7 cellular contexts compared by ENCODE assay signal in genomic region chr19:17248011-17248776, GRCh38. TPM values are rescaled to one million over a fixed set of nuclear protein-coding genes. Genes with fewer than 3 reads are reported as not detected.
DNase-seq lines count a peak whose midpoint lies in the region; ATAC-seq and TF ChIP-seq lines count a peak whose summit lies in the region.
"Had no signal": no experiment of that assay in that cellular context is flagged by ENCODE, and none has a peak within 500 bp of the region (broad histone marks: within the 10 kb centered on the region; RNA-seq: fewer than 3 reads in every experiment).

No MANE protein-coding gene starts in this region.

- peak overlapping the region; percentile 97 for H4K91ac ChIP-seq in mesenchymal stem cell (ENCODE audit: low read length)

- peak overlapping the region in 1 of 2 experiments; percentile 30 for H3K23ac ChIP-seq in mesenchymal stem cell (ENCODE audit: low read length in 2 of 2)

- H3K9me3 ChIP-seq in Peyer's patch (no peaks in the 10 kb centered on the region), mesenchymal stem cell (ENCODE audit: control insufficient read depth, low read length) (no peaks in the 10 kb centered on the region), gastroesophageal sphincter (no peaks in the 10 kb centered on the region)

- H3K27ac ChIP-seq in Peyer's patch (peak overlapping the region in 3 of 4 donors; percentile 67 to 88 (median 79)), mesenchymal stem cell (ENCODE audit: low read length, poor library complexity, severe bottlenecking) (no peak overlapping the region), gastroesophageal sphincter (no peak overlapping the region)

- H3K4me1 ChIP-seq in Peyer's patch: peaks cover 7 to 34% (median 13%) of the 10 kb centered on the region in 4 donors
- H3K4me1 ChIP-seq in mesenchymal stem cell (ENCODE audit: control insufficient read depth, insufficient read depth, low read depth, low read length): peaks cover 35% of the 10 kb centered on the region
- peaks cover 0 to 40% (median 10%) of the 10 kb centered on the region in 3 donors for H3K4me1 ChIP-seq in gastroesophageal sphincter

- peak overlapping the region; percentile 91 for H2BK120ac ChIP-seq in mesenchymal stem cell (ENCODE audit: low read depth, low read length)

- H3K9ac ChIP-seq in mesenchymal stem cell (ENCODE audit: low read length): no peak overlapping the region

- H2BK5ac ChIP-seq in mesenchymal stem cell (ENCODE audit: low read depth, low read length, poor library complexity, severe bottlenecking): peak overlapping the region; percentile 35

- ATAC-seq in gastroesophageal sphincter: no peak
- ATAC-seq: activated naive CD8-positive, alpha-beta T cell treated with anti-CD3 and anti-CD28 coated beads, Interleukin-2, amount 50 U/mL, for 24 hours had no signal

- peak overlapping the region in 1 of 2 experiments; percentile 77 for H3K14ac ChIP-seq in mesenchymal stem cell (ENCODE audit: low read length in 2 of 2)

- no peak overlapping the region for H3K4me2 ChIP-seq in mesenchymal stem cell (ENCODE audit: low read length, poor library complexity, severe bottlenecking)

- peaks cover 2% of the 10 kb centered on the region; the same call in 1 of the 2 replicates for H3K36me3 ChIP-seq in H7 (replicated peaks; ENCODE audit: control insufficient read depth, insufficient read depth, low read length)
- no peaks in the 10 kb centered on the region for H3K36me3 ChIP-seq in Peyer's patch
- H3K36me3 ChIP-seq in mesenchymal stem cell (ENCODE audit: control insufficient read depth in 1 of 2, insufficient read depth in 2 of 2, low read depth in 1 of 2, low read length in 2 of 2): no peaks in the 10 kb centered on the region
- H3K36me3 ChIP-seq in gastroesophageal sphincter: no peaks in the 10 kb centered on the region

- H2BK12ac ChIP-seq in mesenchymal stem cell (ENCODE audit: low read length in 2 of 2): peak overlapping the region; percentile 69 to 100

- no peaks in the 10 kb centered on the region for H3K27me3 ChIP-seq in H7 (ENCODE audit: control insufficient read depth, insufficient read depth, low read length)
- H3K27me3 ChIP-seq in Peyer's patch: no peaks in the 10 kb centered on the region
- no peaks in the 10 kb centered on the region for H3K27me3 ChIP-seq in mesenchymal stem cell (ENCODE audit: control insufficient read depth in 1 of 2, insufficient read depth in 1 of 2, low read length in 2 of 2)
- no peaks in the 10 kb centered on the region for H3K27me3 ChIP-seq in gastroesophageal sphincter

- TF ChIP-seq POLR2A in Peyer's patch (IDR thresholded peaks at IDR 0.05) (peak in 1 of 2 donors; percentile 21), gastroesophageal sphincter (IDR thresholded peaks at IDR 0.05) (no peak)

- no peak for TF ChIP-seq EP300 in gastroesophageal sphincter (IDR thresholded peaks at IDR 0.05)

- no peaks in the 10 kb centered on the region for H3K79me1 ChIP-seq in mesenchymal stem cell (replicated peaks; ENCODE audit: low read length, poor library complexity, severe bottlenecking)

- H2BK15ac ChIP-seq in mesenchymal stem cell (ENCODE audit: low read depth, poor library complexity, severe bottlenecking): peak overlapping the region; percentile 60

- TF ChIP-seq CTCF in Peyer's patch (IDR thresholded peaks at IDR 0.05): no peak
- no peak for TF ChIP-seq CTCF in gastroesophageal sphincter (IDR thresholded peaks at IDR 0.05)

- peak overlapping the region; percentile 91 for H4K8ac ChIP-seq in mesenchymal stem cell (ENCODE audit: low read length)

- 57% methylated on average over 21 of the region's 21 CpGs for WGBS in mesenchymal stem cell
- WGBS in gastroesophageal sphincter (ENCODE audit: low coverage in 1 of 2), 2 donors: no CpG with 5 or more reads among the region's 21 CpGs

- H2AFZ ChIP-seq in mesenchymal stem cell (ENCODE audit: low read depth, low read length): peak overlapping the region; percentile 43

- H2AK5ac ChIP-seq in mesenchymal stem cell (ENCODE audit: low read length, severe bottlenecking): peak overlapping the region; percentile 94

- DNase-seq in H7 (peak; percentile 89), Peyer's patch (peak in 2 of 3 donors; percentile 75 to 82), mesenchymal stem cell (peak; percentile 32)
- DNase-seq in activated effector memory CD4-positive, alpha-beta T cell treated with anti-CD3 and anti-CD28 coated beads, Interleukin-2, amount 50 U/mL, for 16 hours: no peak
- DNase-seq in activated naive CD4-positive, alpha-beta T cell (lab: John Stamatoyannopoulos, UW): no peak
- DNase-seq: activated naive CD8-positive, alpha-beta T cell treated with anti-CD3 and anti-CD28 coated beads, Interleukin-2, amount 50 U/mL, for 24 hours had no signal

- H3K4ac ChIP-seq in mesenchymal stem cell (ENCODE audit: low read depth in 1 of 2, low read length in 2 of 2): peak overlapping the region; percentile 72 to 95

- H3K4me3 ChIP-seq in H7 (ENCODE audit: insufficient read depth, low read depth, low read length): no peak overlapping the region
- H3K4me3 ChIP-seq in Peyer's patch: no peak overlapping the region
- H3K4me3 ChIP-seq in mesenchymal stem cell (ENCODE audit: insufficient read depth in 1 of 2, low read depth in 1 of 2, low read length in 2 of 2): no peak overlapping the region
- H3K4me3 ChIP-seq in gastroesophageal sphincter: no peak overlapping the region

- peak overlapping the region; percentile 85 to 89 for H3K18ac ChIP-seq in mesenchymal stem cell (ENCODE audit: low read depth in 1 of 2, low read length in 2 of 2)

RNA-seq across cellular contexts. Expression of gene NR2F6, which starts 2.5 kb away (rescaled TPM):
- total RNA-seq in H7 (2014; rRNA removed; shearing (Covaris generic)): 232 and 246 TPM in 2 replicates
- 100 to 1,000 TPM in 3 of 4 donors, 10 to 100 TPM in 1; 42.1 to 217 (median 142) TPM for total RNA-seq in Peyer's patch
- polyA plus RNA-seq in mesenchymal stem cell (2013, experiment 1 of 2): 47.1 TPM
- polyA plus RNA-seq in mesenchymal stem cell (2013, experiment 2 of 2): 46.4 TPM
- total RNA-seq in gastroesophageal sphincter: 10 to 100 TPM; 33.9 to 71.9 (median 60.2) TPM

RNA-seq across cellular contexts. Expression of gene USHBP1, which starts 16.4 kb away (rescaled TPM):
- total RNA-seq in H7 (2014; rRNA removed; shearing (Covaris generic)): 7.5 and 13.6 TPM in 2 replicates
- total RNA-seq in Peyer's patch: 10 to 100 TPM in 1 of 4 donors, 1 to 10 TPM in 3; 1.6 to 11.6 (median 2.5) TPM
- not detected for polyA plus RNA-seq in mesenchymal stem cell (2013, experiment 1 of 2)
- polyA plus RNA-seq in mesenchymal stem cell (2013, experiment 2 of 2): not detected
- 1 to 10 TPM; 4.6 to 9.6 (median 5.1) TPM for total RNA-seq in gastroesophageal sphincter

RNA-seq across cellular contexts. Expression of gene BABAM1, which starts 19.0 kb away (rescaled TPM):
- total RNA-seq in H7 (2014; rRNA removed; shearing (Covaris generic)): 186 and 194 TPM in 2 replicates
- total RNA-seq in Peyer's patch: 100 to 1,000 TPM in 1 of 4 donors, 10 to 100 TPM in 3; 51.8 to 174 (median 59.2) TPM
- 100 TPM for polyA plus RNA-seq in mesenchymal stem cell (2013, experiment 1 of 2)
- 103 TPM for polyA plus RNA-seq in mesenchymal stem cell (2013, experiment 2 of 2)
- 10 to 100 TPM; 62.6 to 91.8 (median 81.9) TPM for total RNA-seq in gastroesophageal sphincter

RNA-seq across cellular contexts. Expression of gene OCEL1, which starts 22.2 kb away (rescaled TPM):
- 13.0 and 18.3 TPM in 2 replicates for total RNA-seq in H7 (2014; rRNA removed; shearing (Covaris generic))
- 10 to 100 TPM in 3 of 4 donors, 1 to 10 TPM in 1; 8.3 to 38.5 (median 30.8) TPM for total RNA-seq in Peyer's patch
- polyA plus RNA-seq in mesenchymal stem cell (2013, experiment 1 of 2): 49.4 TPM
- 49.0 TPM for polyA plus RNA-seq in mesenchymal stem cell (2013, experiment 2 of 2)
- 10 to 100 TPM in 1 of 4 donors, 1 to 10 TPM in 3; 3.5 to 15.1 (median 6.5) TPM for total RNA-seq in gastroesophageal sphincter

RNA-seq across cellular contexts. Expression of gene USE1, which starts 33.0 kb away (rescaled TPM):
- total RNA-seq in H7 (2014; rRNA removed; shearing (Covaris generic)): 6.9 and 14.4 TPM in 2 replicates
- total RNA-seq in Peyer's patch: 10 to 100 TPM in 3 of 4 donors, 1 to 10 TPM in 1; 7.7 to 13.6 (median 11.2) TPM
- 25.2 TPM for polyA plus RNA-seq in mesenchymal stem cell (2013, experiment 1 of 2)
- 24.3 TPM for polyA plus RNA-seq in mesenchymal stem cell (2013, experiment 2 of 2)
- 10 to 100 TPM; 11.3 to 24.0 (median 17.9) TPM for total RNA-seq in gastroesophageal sphincter

Comparison
In these comparisons a context has a peak if more than half of its experiments do, and no peak if none do; other contexts are left out.
1. DNase-seq: peak in H7 (single experiment), Peyer's patch (2 of 3) and mesenchymal stem cell (single experiment); none in activated effector memory CD4-positive, alpha-beta T cell treated with anti-CD3 and anti-CD28 coated beads, Interleukin-2, amount 50 U/mL, for 16 hours (single experiment) and activated naive CD4-positive, alpha-beta T cell (0 of 4).
2. H3K27ac ChIP-seq: peak in Peyer's patch (3 of 4); none in mesenchymal stem cell (single experiment) and gastroesophageal sphincter (0 of 4).